Comparison of ENCODE assay signal across 13 cellular contexts in genomic region chr4:142473218-142473959, GRCh38.
DNase-seq lines count a peak whose midpoint lies in the region; ATAC-seq and TF ChIP-seq lines count a peak whose summit lies in the region.
"Had no signal": no experiment of that assay in that cellular context is flagged by ENCODE, and none has a peak within 500 bp of the region (broad histone marks: within the 10 kb centered on the region; RNA-seq: fewer than 3 reads in every experiment).

No MANE protein-coding gene starts in this region.

- CTCF ChIA-PET in CD8-positive, alpha-beta T cell (lab: Charles Lee) = interaction anchor here (1.0 kb wide), 1 partner anchor 19 kb away, joined by 3 read pairs; no protein-coding TSS in a partner anchor

- H3K4me1 ChIP-seq in ovary (ENCODE audit: insufficient read depth) = no peaks in the 10 kb centered on the region
- H3K4me1 ChIP-seq in CD8-positive, alpha-beta T cell (ENCODE audit: insufficient read depth, low read length) = peaks cover 4% of the 10 kb centered on the region

- intact Hi-C loops in ovary (cut with DNase I) = no loop called here
- intact Hi-C loops in CD8-positive, alpha-beta T cell (cut with DNase I, micrococcal nuclease) = no loop called here

- POLR2A ChIA-PET in CD8-positive, alpha-beta T cell (lab: Charles Lee) = interaction anchor here (1.2 kb wide), 1 partner anchor 19 kb away, joined by 3 read pairs; no protein-coding TSS in a partner anchor

- H3K4me1 Mint-ChIP-seq in CD8-positive, alpha-beta T cell (ENCODE audit: low read depth) = peaks cover 5% of the 10 kb centered on the region
- H3K4me1 Mint-ChIP-seq: IgD-negative memory B cell had no signal

- no peak for TF ChIP-seq CTCF in epithelial cell of esophagus (IDR thresholded peaks at IDR 0.05; ENCODE audit: insufficient read depth, low read depth, low read length, missing control alignments)
- TF ChIP-seq CTCF in ovary (IDR thresholded peaks at IDR 0.05) = no peak
- TF ChIP-seq CTCF in CD8-positive, alpha-beta T cell (IDR thresholded peaks at IDR 0.05) = no peak

- 49 to 69% (median 59%) methylated on average over 5 of the region's 5 CpGs for WGBS in ovary, 3 donors

- no peaks in the 10 kb centered on the region for H3K9me3 ChIP-seq in ovary
- H3K9me3 ChIP-seq in CD8-positive, alpha-beta T cell (ENCODE audit: low read length) = no peaks in the 10 kb centered on the region

- no peaks in the 10 kb centered on the region for H3K27me3 ChIP-seq in ovary
- no peaks in the 10 kb centered on the region for H3K27me3 ChIP-seq in CD8-positive, alpha-beta T cell (ENCODE audit: insufficient read depth, low read length)

- no peak overlapping the region for H3K27ac ChIP-seq in ovary
- no peak overlapping the region for H3K27ac ChIP-seq in CD8-positive, alpha-beta T cell (ENCODE audit: low read depth, low read length)

- H3K4me3 ChIP-seq in epithelial cell of esophagus (ENCODE audit: low read length) = no peak overlapping the region
- H3K4me3 ChIP-seq in ovary = no peak overlapping the region
- no peak overlapping the region for H3K4me3 ChIP-seq in CD8-positive, alpha-beta T cell (ENCODE audit: low read depth, low read length)

- no peaks in the 10 kb centered on the region for H3K36me3 ChIP-seq in ovary
- no peaks in the 10 kb centered on the region for H3K36me3 ChIP-seq in CD8-positive, alpha-beta T cell (ENCODE audit: insufficient read depth, low read length)

- H3K27me3 Mint-ChIP-seq in CD8-positive, alpha-beta T cell (ENCODE audit: low read depth) = no peaks in the 10 kb centered on the region
- H3K27me3 Mint-ChIP-seq: IgD-negative memory B cell had no signal

- no peak overlapping the region for H3K27ac Mint-ChIP-seq in CD8-positive, alpha-beta T cell

- no peak for ATAC-seq in GM18861 (IDR thresholded peaks at IDR 0.05; ENCODE audit: unreplicated experiment)
- no peak for ATAC-seq in CD8-positive, alpha-beta T cell

- DNase-seq in DMS153 (lab: John Stamatoyannopoulos, UW) = peak; percentile 92
- peak; percentile 94 for DNase-seq in NCI-H2029 (lab: John Stamatoyannopoulos, UW)
- peak; percentile 46 for DNase-seq in epithelial cell of esophagus (ENCODE audit: low read depth)
- peak in 4 of 5 donors; percentile 37 to 53 (median 40) for DNase-seq in ovary
- DNase-seq in NCI-H226 = no peak
- DNase-seq in RKO (ENCODE audit: low spot score) = no peak
- no peak for DNase-seq in CD8-positive, alpha-beta T cell
- DNase-seq: effector CD8-positive, alpha-beta T cell; hypothalamus; midbrain; substantia nigra had no signal

- H3K9me3 Mint-ChIP-seq in CD8-positive, alpha-beta T cell = no peaks in the 10 kb centered on the region

- no peaks in the 10 kb centered on the region for H3K36me3 Mint-ChIP-seq in CD8-positive, alpha-beta T cell
- H3K36me3 Mint-ChIP-seq: IgD-negative memory B cell had no signal

- no peak overlapping the region for H3K4me3 Mint-ChIP-seq in CD8-positive, alpha-beta T cell
- H3K4me3 Mint-ChIP-seq: IgD-negative memory B cell had no signal

- TF ChIP-seq POLR2A in ovary (IDR thresholded peaks at IDR 0.05) = no peak

- no peak for TF ChIP-seq EP300 in ovary (IDR thresholded peaks at IDR 0.05)

Comparison
In these comparisons a context has a peak if more than half of its experiments do, and no peak if none do; other contexts are left out.
1. DNase-seq: peak in DMS153 (single experiment), NCI-H2029 (single experiment), epithelial cell of esophagus (single experiment) and ovary (4 of 5); none in NCI-H226 (single experiment), RKO (single experiment) and CD8-positive, alpha-beta T cell (0 of 7).